24 cellular contexts compared by ENCODE assay signal in genomic region chr10:49197171-49197570, GRCh38. TPM values are rescaled to one million over a fixed set of nuclear protein-coding genes. Genes with fewer than 3 reads are reported as not detected.
DNase-seq lines count a peak whose midpoint lies in the region; ATAC-seq, FAIRE-seq and TF ChIP-seq lines count a peak whose summit lies in the region.
"Had no signal": no experiment of that assay in that cellular context is flagged by ENCODE, and none has a peak within 500 bp of the region (broad histone marks: within the 10 kb centered on the region; RNA-seq: fewer than 3 reads in every experiment).

No MANE protein-coding gene starts in this region.

- H2AFZ ChIP-seq in H1 (ENCODE audit: low read length) = no peak overlapping the region
- H2AFZ ChIP-seq: GM23338 had no signal

- peak; percentile 37 for DNase-seq in activated CD4-positive, alpha-beta T cell treated with anti-CD3 and anti-CD28 coated beads, Interleukin-2, amount 10 ng/mL, durations not matched to agents 24 days and 14 days
- DNase-seq in activated CD4-positive, alpha-beta T cell treated with anti-CD3 and anti-CD28 coated beads, Interleukin-2, amount 50 U/mL, for 1 hour = no peak
- DNase-seq in H1 (ENCODE audit: low read depth in 1 of 2, low spot score in 2 of 2) = no peak
- no peak for DNase-seq in NCI-H2029 treated with DMSO at 0.1 percent for 48 hours (lab: John Stamatoyannopoulos, UW)
- DNase-seq in D721Med (ENCODE audit: insufficient read length, low spot score) = no peak
- DNase-seq: Caco-2; CD4-positive, CD25-positive, alpha-beta regulatory T cell; CD8-positive, alpha-beta T cell; DMS 273 treated with DMSO at 0.1 percent for 48 hours; DMS79; EL; GDM1; HFFc6 had no signal

- H3K56ac ChIP-seq in H1 (replicated peaks; ENCODE audit: insufficient read length, low read depth, low read length) = no peak overlapping the region

- H3K18ac ChIP-seq in H1 (ENCODE audit: extremely low read depth, low read length) = no peak overlapping the region

- H2BK15ac ChIP-seq in H1 (ENCODE audit: low read length) = no peak overlapping the region

- 0 out of 2 replicates have a peak overlapping the region, but pooled peaks have one; percentile 38 for H4K8ac ChIP-seq in H1 (ENCODE audit: extremely low read depth, insufficient read depth, low read length)

- H2BK5ac ChIP-seq in H1 (ENCODE audit: low read depth, low read length) = no peak overlapping the region

- POLR2A ChIA-PET in H1 (lab: Charles Lee; ENCODE audit: partially characterized antibody) = no interaction called here

- H3K4me3 ChIP-seq in H1 (ENCODE audit: extremely low read depth in 1 of 4, insufficient read depth in 2 of 4, low read depth in 3 of 4, low read length in 4 of 4) = no peak overlapping the region
- H3K4me3 ChIP-seq: BLaER1, GM12878, GM23338, HAP-1 had no signal

- H3K4me3 Mint-ChIP-seq in activated CD4-positive, alpha-beta T cell treated with anti-CD3 and anti-CD28 coated beads, Interleukin-2, amount 10 ng/mL, durations not matched to agents 24 days and 14 days = no peak overlapping the region
- no peak overlapping the region for H3K4me3 Mint-ChIP-seq in stimulated activated memory B cell treated with anti-CD40 and anti-IgM and Interleukin-4, amounts not matched to agents 10 μg/mL and 1 μg/mL and 100 μg/mL, for 72 hours
- H3K4me3 Mint-ChIP-seq: B cell; CD4-positive, CD25-positive, alpha-beta regulatory T cell; CD8-positive, alpha-beta T cell; GM23338; HFFc6 had no signal

- no peak for TF ChIP-seq EP300 in H1 (IDR thresholded peaks at IDR 0.05; ENCODE audit: borderline replicate concordance in 1 of 2, low read depth in 2 of 2, low read length in 2 of 2)

- H3K27me3 ChIP-seq in H1 (replicated peaks in 1 of 4; ENCODE audit: control insufficient read depth in 3 of 4, extremely low read depth in 1 of 4, insufficient read depth in 3 of 4, low read length in 3 of 4) = no peaks in the 10 kb centered on the region
- H3K27me3 ChIP-seq: BLaER1 had no signal

- H3K27ac ChIP-seq in H1 (ENCODE audit: low read depth, low read length) = no peak overlapping the region
- H3K27ac ChIP-seq: 22Rv1, BLaER1, C4-2B had no signal

- peaks cover 9% of the 10 kb centered on the region for H3K4me1 Mint-ChIP-seq in activated CD4-positive, alpha-beta T cell treated with anti-CD3 and anti-CD28 coated beads, Interleukin-2, amount 10 ng/mL, durations not matched to agents 24 days and 14 days
- H3K4me1 Mint-ChIP-seq in stimulated activated memory B cell treated with anti-CD40 and anti-IgM and Interleukin-4, amounts not matched to agents 10 μg/mL and 1 μg/mL and 100 μg/mL, for 72 hours = peaks cover 18% of the 10 kb centered on the region
- H3K4me1 Mint-ChIP-seq: GM23338 had no signal

- TF ChIP-seq RAD21 in H1 (IDR thresholded peaks at IDR 0.05 in 1 of 2, conservative IDR thresholded peaks at IDR 0.05 in 1 of 2; ENCODE audit: low read depth in 2 of 2, low read length in 2 of 2) = no peak

- ATAC-seq in stimulated activated memory B cell treated with anti-CD40 and anti-IgM and Interleukin-4, amounts not matched to agents 10 μg/mL and 1 μg/mL and 100 μg/mL, for 72 hours = no peak
- ATAC-seq: CD8-positive, alpha-beta T cell; GM12878; GM23338 had no signal

- H3K36me3 Mint-ChIP-seq in activated CD4-positive, alpha-beta T cell treated with anti-CD3 and anti-CD28 coated beads, Interleukin-2, amount 10 ng/mL, durations not matched to agents 24 days and 14 days (ENCODE audit: low read depth) = peaks cover 2% of the 10 kb centered on the region
- no peaks in the 10 kb centered on the region for H3K36me3 Mint-ChIP-seq in stimulated activated memory B cell treated with anti-CD40 and anti-IgM and Interleukin-4, amounts not matched to agents 10 μg/mL and 1 μg/mL and 100 μg/mL, for 72 hours
- H3K36me3 Mint-ChIP-seq: CD4-positive, CD25-positive, alpha-beta regulatory T cell; CD8-positive, alpha-beta T cell had no signal

- peaks cover 9% of the 10 kb centered on the region for H3K9me3 Mint-ChIP-seq in activated CD4-positive, alpha-beta T cell treated with anti-CD3 and anti-CD28 coated beads, Interleukin-2, amount 10 ng/mL, durations not matched to agents 24 days and 14 days
- no peaks in the 10 kb centered on the region for H3K9me3 Mint-ChIP-seq in stimulated activated memory B cell treated with anti-CD40 and anti-IgM and Interleukin-4, amounts not matched to agents 10 μg/mL and 1 μg/mL and 100 μg/mL, for 72 hours
- H3K9me3 Mint-ChIP-seq: CD8-positive, alpha-beta T cell; GM23338; HFFc6 had no signal

- no peak overlapping the region for H2AK5ac ChIP-seq in H1 (ENCODE audit: low read depth, low read length)

- no peak for TF ChIP-seq POLR2A in H1 (IDR thresholded peaks at IDR 0.05; ENCODE audit: control extremely low read depth in 1 of 2, low read depth in 2 of 2, low read length in 2 of 2)

- no peak overlapping the region for H4K5ac ChIP-seq in H1 (ENCODE audit: insufficient read length, low read depth, low read length)

- H3K36me3 ChIP-seq in H1 (ENCODE audit: control insufficient read depth in 2 of 4, insufficient read depth in 4 of 4, low read length in 3 of 4) = no peaks in the 10 kb centered on the region
- H3K36me3 ChIP-seq: BLaER1, HAP-1 had no signal

- no peaks in the 10 kb centered on the region for H3K23me2 ChIP-seq in H1 (ENCODE audit: low read depth, low read length)

- H3K4me2 ChIP-seq in H1 (ENCODE audit: insufficient read depth in 1 of 2, low read depth in 2 of 2, low read length in 2 of 2) = no peak overlapping the region
- H3K4me2 ChIP-seq: BLaER1, GM23338 had no signal

- H2BK120ac ChIP-seq in H1 (replicated peaks; ENCODE audit: low read depth, low read length) = no peak overlapping the region

- intact Hi-C loops in activated CD4-positive, alpha-beta T cell treated with anti-CD3 and anti-CD28 coated beads, Interleukin-2, amount 10 ng/mL, durations not matched to agents 24 days and 14 days (cut with micrococcal nuclease) = no loop called here

- no peak overlapping the region for H3K14ac ChIP-seq in H1 (ENCODE audit: insufficient read length)

- no peak overlapping the region for H3K9ac ChIP-seq in H1 (replicated peaks in 1 of 4; ENCODE audit: extremely low read depth in 1 of 4, low read depth in 3 of 4, low read length in 3 of 4)
- H3K9ac ChIP-seq: BLaER1 had no signal

- no peak overlapping the region for H2BK12ac ChIP-seq in H1 (ENCODE audit: low read depth, low read length)

- no peaks in the 10 kb centered on the region for H3K79me1 ChIP-seq in H1 (ENCODE audit: low read depth, low read length)

- H3K27ac Mint-ChIP-seq in activated CD4-positive, alpha-beta T cell treated with anti-CD3 and anti-CD28 coated beads, Interleukin-2, amount 10 ng/mL, durations not matched to agents 24 days and 14 days = no peak overlapping the region
- peak overlapping the region; percentile 65 for H3K27ac Mint-ChIP-seq in stimulated activated memory B cell treated with anti-CD40 and anti-IgM and Interleukin-4, amounts not matched to agents 10 μg/mL and 1 μg/mL and 100 μg/mL, for 72 hours
- H3K27ac Mint-ChIP-seq: B cell; CD4-positive, CD25-positive, alpha-beta regulatory T cell; CD8-positive, alpha-beta T cell; GM23338; HFFc6 had no signal

- CTCF ChIA-PET in H1 (lab: Charles Lee; ENCODE audit: partially characterized antibody) = no interaction called here

- H2BK20ac ChIP-seq in H1 (ENCODE audit: low read length) = no peak overlapping the region

- H3K27me3 Mint-ChIP-seq in activated CD4-positive, alpha-beta T cell treated with anti-CD3 and anti-CD28 coated beads, Interleukin-2, amount 10 ng/mL, durations not matched to agents 24 days and 14 days = peaks cover 41% of the 10 kb centered on the region
- H3K27me3 Mint-ChIP-seq in stimulated activated memory B cell treated with anti-CD40 and anti-IgM and Interleukin-4, amounts not matched to agents 10 μg/mL and 1 μg/mL and 100 μg/mL, for 72 hours = no peaks in the 10 kb centered on the region

- no peaks in the 10 kb centered on the region for H3K79me2 ChIP-seq in H1 (ENCODE audit: control insufficient read depth in 1 of 2, insufficient read depth in 2 of 2, low read length in 2 of 2)

- H3K4me1 ChIP-seq in H1 (replicated peaks in 1 of 4; ENCODE audit: control insufficient read depth in 3 of 4, insufficient read depth in 4 of 4, low read length in 3 of 4) = no peaks in the 10 kb centered on the region
- H3K4me1 ChIP-seq: BLaER1, Caco-2, HAP-1 had no signal

- no peaks in the 10 kb centered on the region for H4K20me1 ChIP-seq in H1 (replicated peaks in 1 of 2; ENCODE audit: control insufficient read depth in 1 of 2, insufficient read depth in 2 of 2, low read length in 2 of 2)
- H4K20me1 ChIP-seq: BLaER1 had no signal

- H3K23ac ChIP-seq in H1 (ENCODE audit: insufficient read length) = no peak overlapping the region

- H4K91ac ChIP-seq in H1 (replicated peaks; ENCODE audit: insufficient read length, low read length) = no peak overlapping the region

- H3K4ac ChIP-seq in H1 (replicated peaks; ENCODE audit: insufficient read length, low read depth, low read length) = no peak overlapping the region

- no peaks in the 10 kb centered on the region for H3K9me3 ChIP-seq in H1 (ENCODE audit: insufficient read depth in 2 of 2, low read depth in 1 of 2, low read length in 1 of 2)
- H3K9me3 ChIP-seq: BLaER1, Caco-2, HAP-1 had no signal

- TF ChIP-seq CTCF in H1 (IDR thresholded peaks at IDR 0.05; ENCODE audit: control extremely low read depth in 1 of 3, insufficient read depth in 1 of 3, low read depth in 1 of 3, low read length in 3 of 3) (no peak), D721Med (IDR thresholded peaks at IDR 0.05; ENCODE audit: insufficient read depth, missing control alignments) (no peak)

- 89% methylated on average over 6 of the region's 6 CpGs; no CpG with 5 or more reads in 1 of the 2 experiments for WGBS in H1 (ENCODE audit: extremely low coverage in 1 of 2, insufficient coverage in 1 of 2, insufficient read length in 1 of 2, insufficient replicate concordance in 2 of 2, low coverage in 1 of 2, low lambda C conversion rate in 2 of 2, missing lambda C conversion rate in 1 of 2), 2 experiments

- no peak for FAIRE-seq in H1 (lab: Jason Lieb, UNC)
- no peak for FAIRE-seq in D721Med (lab: Jason Lieb, UNC)
- FAIRE-seq: A204.1, GM12878, H54 had no signal

TF ChIP-seq in H1, 55 proteins besides CTCF, POLR2A, EP300 and RAD21 (continues in another document):
- no peak for TF ChIP-seq SUZ12 (IDR thresholded peaks at IDR 0.05; ENCODE audit: low read length)

RNA-seq across cellular contexts. Expression of gene TMEM273, which starts 9.0 kb away (rescaled TPM):
- total RNA-seq in activated CD4-positive, alpha-beta T cell treated with anti-CD3 and anti-CD28 coated beads, Interleukin-2, amount 10 ng/mL, durations not matched to agents 24 days and 14 days = 34.3 and 36.4 TPM in 2 replicates
- total RNA-seq in H1 (2021; fragmentation: NEBNext Ultra II Directional; extraction: Animal tissue kit (Norgen Biotek cat#: 25700)) = not detected in 2 replicates
- polyA plus RNA-seq in H1 (2011; rRNA removed) = not detected in 2 replicates
- 0.14 TPM for polyA plus RNA-seq in H1 (2011; cell fraction: cytosol; rRNA removed)
- not detected for polyA plus RNA-seq in H1 (2011; cell fraction: nucleus; rRNA removed)
- not detected in 4 replicates for polyA plus RNA-seq in H1 (2012, experiment 1 of 2)
- not detected for polyA plus RNA-seq in H1 (2012, experiment 2 of 2)
- 0.02 TPM for polyA plus RNA-seq in H1 (2013, experiment 1 of 2)
- 0.07 TPM for polyA plus RNA-seq in H1 (2013, experiment 2 of 2)
- 0.16 TPM in 1 of 2 replicates, not detected in the other for polyA minus RNA-seq in H1 (2011; rRNA and poly(A)+ RNA removed)
- not detected for polyA minus RNA-seq in H1 (2011; cell fraction: cytosol; rRNA and poly(A)+ RNA removed)
- not detected for polyA minus RNA-seq in H1 (2011; cell fraction: nucleus; rRNA and poly(A)+ RNA removed)
- total RNA-seq: Caco-2, GM23338, HFFc6 had no signal
- polyA plus RNA-seq: AG04450, GM23338 had no signal

Comparison
In these comparisons a context has a peak if more than half of its experiments do, and no peak if none do; other contexts are left out.
1. RNA of gene TMEM273, which starts 9.0 kb away (total RNA-seq): 34.3 to 36.4 TPM in activated CD4-positive, alpha-beta T cell treated with anti-CD3 and anti-CD28 coated beads, Interleukin-2, amount 10 ng/mL, durations not matched to agents 24 days and 14 days; not detected in H1; every median in the first group is over 10 times any median in the second.